In genomic region chr3:124584552-124585391, GRCh38 we compare ENCODE assay signal across 9 cellular contexts.
DNase-seq lines count a peak whose midpoint lies in the region; ATAC-seq and TF ChIP-seq lines count a peak whose summit lies in the region.
"Had no signal": no experiment of that assay in that cellular context is flagged by ENCODE, and none has a peak within 500 bp of the region (broad histone marks: within the 10 kb centered on the region; RNA-seq: fewer than 3 reads in every experiment).

No MANE protein-coding gene starts in this region.

- peaks cover 17% of the 10 kb centered on the region for H3K4me1 Mint-ChIP-seq in activated B cell treated with CpG ODN at 0.5 μM for 24 hours
- peaks cover 11% of the 10 kb centered on the region for H3K4me1 Mint-ChIP-seq in memory B cell

- H3K27ac ChIP-seq in duodenal mucosa (ENCODE audit: low read depth, low read length) = no peak overlapping the region
- H3K27ac ChIP-seq: neutrophil had no signal

- no peaks in the 10 kb centered on the region for H3K9me3 Mint-ChIP-seq in activated B cell treated with CpG ODN at 0.5 μM for 24 hours
- no peaks in the 10 kb centered on the region for H3K9me3 Mint-ChIP-seq in memory B cell

- intact Hi-C loops in activated B cell treated with CpG ODN at 0.5 μM for 24 hours (cut with micrococcal nuclease) = no loop called here

- no peaks in the 10 kb centered on the region for H3K27me3 ChIP-seq in duodenal mucosa (ENCODE audit: control insufficient read depth in 1 of 2, insufficient read depth in 2 of 2, low read length in 2 of 2)

- H3K9ac ChIP-seq in duodenal mucosa (ENCODE audit: low read depth in 1 of 2, low read length in 2 of 2) = peak overlapping the region; percentile 61 to 62

- DNase-seq in AG08395 (ENCODE audit: low spot score) (peak; percentile 82), HFF-Myc (ENCODE audit: extremely low read depth, low read depth) (no peak), activated B cell treated with CpG ODN at 0.5 μM for 24 hours (peak; percentile 18), memory B cell (ENCODE audit: low spot score in 2 of 2) (no peak)
- peak; percentile 57 for DNase-seq in stimulated activated CD8-positive, alpha-beta memory T cell treated with anti-CD3 and anti-CD28 coated beads, Interleukin-4, amount 100 ng/mL, for 48 hours

- H3K9me3 ChIP-seq in duodenal mucosa (ENCODE audit: control insufficient read depth in 1 of 2, low read length in 2 of 2) = no peaks in the 10 kb centered on the region
- H3K9me3 ChIP-seq: neutrophil had no signal

- H3K27me3 Mint-ChIP-seq in activated B cell treated with CpG ODN at 0.5 μM for 24 hours (peaks cover 42% of the 10 kb centered on the region), memory B cell (peaks cover 33% of the 10 kb centered on the region)

- peaks cover 10 to 17% of the 10 kb centered on the region in 2 donors for H3K4me1 ChIP-seq in duodenal mucosa (ENCODE audit: control insufficient read depth in 1 of 2, insufficient read depth in 2 of 2, low read length in 2 of 2)

- no peak for TF ChIP-seq CTCF in HFF-Myc (IDR thresholded peaks at IDR 0.05; ENCODE audit: low read depth, low read length, missing control alignments)
- no peak for TF ChIP-seq CTCF in activated B cell treated with CpG ODN at 0.5 μM for 24 hours (IDR thresholded peaks at IDR 0.05)

- POLR2A ChIA-PET in activated B cell treated with CpG ODN at 0.5 μM for 24 hours (lab: Charles Lee) = no interaction called here

- H3K4me3 Mint-ChIP-seq in activated B cell treated with CpG ODN at 0.5 μM for 24 hours = peak overlapping the region; percentile 77
- H3K4me3 Mint-ChIP-seq in memory B cell = peak overlapping the region; percentile 73

- H3K4me3 ChIP-seq in HFF-Myc (replicated peaks; ENCODE audit: low read depth, low read length) = peak overlapping the region; percentile 43
- H3K4me3 ChIP-seq in duodenal mucosa (ENCODE audit: low read depth in 1 of 2, low read length in 2 of 2) = peak overlapping the region; percentile 69 to 79

- peak; percentile 34 for ATAC-seq in activated B cell treated with CpG ODN at 0.5 μM for 24 hours (ENCODE audit: low read depth)
- ATAC-seq in memory B cell (ENCODE audit: low read depth) = peak; percentile 46
- no peak for ATAC-seq in GM18870 (IDR thresholded peaks at IDR 0.05; ENCODE audit: unreplicated experiment)
- no peak for ATAC-seq in HG02610 (IDR thresholded peaks at IDR 0.05; ENCODE audit: unreplicated experiment)

- no peak overlapping the region for H3K27ac Mint-ChIP-seq in activated B cell treated with CpG ODN at 0.5 μM for 24 hours
- peak overlapping the region; percentile 20 for H3K27ac Mint-ChIP-seq in memory B cell

- H3K36me3 Mint-ChIP-seq in activated B cell treated with CpG ODN at 0.5 μM for 24 hours (ENCODE audit: low read depth) = no peaks in the 10 kb centered on the region
- H3K36me3 Mint-ChIP-seq in memory B cell = no peaks in the 10 kb centered on the region

- no peaks in the 10 kb centered on the region for H3K36me3 ChIP-seq in duodenal mucosa (ENCODE audit: control insufficient read depth in 1 of 2, insufficient read depth in 2 of 2, low read length in 2 of 2)
- H3K36me3 ChIP-seq: neutrophil had no signal

- CTCF ChIA-PET in activated B cell treated with CpG ODN at 0.5 μM for 24 hours (lab: Charles Lee) = no interaction called here

Comparison
In these comparisons a context has a peak if more than half of its experiments do, and no peak if none do; other contexts are left out.
1. DNase-seq: peak in AG08395 (single experiment), activated B cell treated with CpG ODN at 0.5 μM for 24 hours (single experiment) and stimulated activated CD8-positive, alpha-beta memory T cell treated with anti-CD3 and anti-CD28 coated beads, Interleukin-4, amount 100 ng/mL, for 48 hours (single experiment); none in HFF-Myc (single experiment) and memory B cell (0 of 2).
2. ATAC-seq: peak in activated B cell treated with CpG ODN at 0.5 μM for 24 hours (single experiment) and memory B cell (single experiment); none in GM18870 (single experiment) and HG02610 (single experiment).